In the genomic region with DNA sequence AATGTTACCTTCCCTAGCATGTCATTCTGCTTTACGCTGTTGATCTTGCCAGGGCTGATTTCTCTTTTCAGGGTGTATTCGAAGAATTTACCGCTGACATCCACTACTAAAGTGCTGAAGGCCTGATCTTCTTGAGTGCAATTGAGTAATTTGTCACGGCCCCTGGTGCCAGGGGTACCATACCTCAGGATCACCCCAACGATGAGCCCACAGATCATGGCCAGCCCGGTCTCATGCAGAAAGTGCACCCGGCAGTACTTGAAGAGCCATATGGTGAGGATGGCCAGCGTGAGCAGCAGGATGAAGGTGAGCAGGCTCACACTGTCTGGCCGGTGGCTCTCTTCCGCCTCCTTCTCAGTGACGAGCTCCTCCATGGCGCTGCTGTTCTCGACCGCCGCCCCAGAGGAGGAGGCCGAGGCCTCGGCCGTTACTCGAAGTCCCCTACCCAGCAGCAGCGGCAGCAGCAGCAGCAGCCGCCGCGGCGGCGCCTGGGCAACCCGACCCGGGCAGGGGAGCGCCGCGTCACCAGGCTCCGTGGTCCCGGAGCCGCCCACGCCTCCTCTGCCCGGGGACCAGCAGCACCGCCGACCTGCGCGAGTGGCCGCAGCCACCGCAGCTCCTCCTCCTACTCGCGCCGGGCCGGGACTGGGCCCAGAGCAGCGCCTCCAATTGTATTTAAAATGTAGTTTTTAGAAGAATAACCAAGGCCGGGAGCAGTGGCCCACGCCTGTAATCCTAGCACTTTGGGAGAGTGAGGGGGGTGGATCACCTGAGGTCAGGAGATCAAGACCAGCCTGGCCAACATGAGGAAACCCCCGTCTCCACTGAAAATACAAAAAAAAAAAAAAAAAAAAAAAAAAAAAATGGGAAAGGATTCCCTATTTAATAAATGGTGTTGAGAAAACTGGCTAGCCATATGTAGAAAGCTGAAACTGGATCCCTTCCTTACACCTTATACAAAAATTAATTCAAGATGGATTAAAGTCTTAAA, we compare ENCODE assay signal across 8 cellular contexts. TPM values are rescaled to one million over a fixed set of nuclear protein-coding genes. Genes with fewer than 3 reads are reported as not detected.
A peak's percentile ranks its signal among the peaks of the same experiment; 100 is the strongest.
DNase-seq lines count a peak whose midpoint lies in the region; ATAC-seq, FAIRE-seq and TF ChIP-seq lines count a peak whose summit lies in the region.

No MANE protein-coding gene starts in this region.

- no peak overlapping the region for H3K27ac Mint-ChIP-seq in activated CD4-positive, alpha-beta memory T cell treated with anti-CD3 and anti-CD28 coated beads, Interleukin-2, amount 10 ng/mL, durations not matched to agents 7 days and 5 days
- H3K27ac Mint-ChIP-seq in naive B cell, result peak overlapping the region in 2 of 6 donors; percentile 6 to 22

- H3K4me1 Mint-ChIP-seq in activated CD4-positive, alpha-beta memory T cell treated with anti-CD3 and anti-CD28 coated beads, Interleukin-2, amount 10 ng/mL, durations not matched to agents 7 days and 5 days, result peaks cover 10% of the 10 kb centered on the region
- peaks cover 5 to 7% (median 6%) of the 10 kb centered on the region in 3 donors for H3K4me1 Mint-ChIP-seq in naive B cell

- no peak overlapping the region for H3K4me3 Mint-ChIP-seq in activated CD4-positive, alpha-beta memory T cell treated with anti-CD3 and anti-CD28 coated beads, Interleukin-2, amount 10 ng/mL, durations not matched to agents 7 days and 5 days
- H3K4me3 Mint-ChIP-seq in naive B cell, result peak overlapping the region; percentile 44 to 87 (median 66)

- no peak overlapping the region for H3K27ac ChIP-seq in esophagus squamous epithelium
- peak overlapping the region; percentile 78 for H3K27ac ChIP-seq in urinary bladder (ENCODE audit: low read depth)

- H3K9me3 ChIP-seq in esophagus squamous epithelium (no peaks in the 10 kb centered on the region), HAP-1 (no peaks in the 10 kb centered on the region)

- DNase-seq in DMS79 (lab: John Stamatoyannopoulos, UW) (peak; percentile 58), esophagus squamous epithelium (lab: John Stamatoyannopoulos, UW) (no peak), naive B cell (peak; percentile 3), HAP-1 (ENCODE audit: low spot score in 2 of 2) (no peak), GM19239 (ENCODE audit: insufficient read length, low spot score) (no peak)
- DNase-seq in activated CD4-positive, alpha-beta memory T cell treated with anti-CD3 and anti-CD28 coated beads, Interleukin-2, amount 10 ng/mL, durations not matched to agents 7 days and 5 days, result peak; percentile 20

- no peaks in the 10 kb centered on the region for H3K9me3 Mint-ChIP-seq in activated CD4-positive, alpha-beta memory T cell treated with anti-CD3 and anti-CD28 coated beads, Interleukin-2, amount 10 ng/mL, durations not matched to agents 7 days and 5 days
- H3K9me3 Mint-ChIP-seq in naive B cell, result peaks cover 0 to 6% (median 0%) of the 10 kb centered on the region in 7 donors

- peaks cover 24% of the 10 kb centered on the region for H3K27me3 Mint-ChIP-seq in activated CD4-positive, alpha-beta memory T cell treated with anti-CD3 and anti-CD28 coated beads, Interleukin-2, amount 10 ng/mL, durations not matched to agents 7 days and 5 days
- peaks cover 33 to 38% (median 37%) of the 10 kb centered on the region in 3 donors for H3K27me3 Mint-ChIP-seq in naive B cell

- POLR2A ChIA-PET in activated CD4-positive, alpha-beta memory T cell treated with anti-CD3 and anti-CD28 coated beads, Interleukin-2, amount 10 ng/mL, durations not matched to agents 7 days and 5 days (lab: Charles Lee), result no interaction called here

- CTCF ChIA-PET in activated CD4-positive, alpha-beta memory T cell treated with anti-CD3 and anti-CD28 coated beads, Interleukin-2, amount 10 ng/mL, durations not matched to agents 7 days and 5 days (lab: Charles Lee), result interaction anchor here (0.7 kb wide), 1 partner anchor 12 kb away, joined by 3 read pairs; no protein-coding TSS in a partner anchor

- in situ Hi-C loops in HAP-1 (cut with MboI; ENCODE audit: low sequenced_read_pairs), result no loop called here

- WGBS in esophagus squamous epithelium, 2 donors, result 48 to 64% methylated on average over 8 to 12 of the region's 49 CpGs
- WGBS in urinary bladder, result 10% methylated on average over 49 of the region's 49 CpGs

- peak; percentile 73 for ATAC-seq in HG02981 (IDR thresholded peaks at IDR 0.05; ENCODE audit: unreplicated experiment)
- ATAC-seq in naive B cell (ENCODE audit: low read depth in 2 of 2), result peak; percentile 59 to 61

- H3K4me1 ChIP-seq in esophagus squamous epithelium, result peaks cover 0 to 10% (median 7%) of the 10 kb centered on the region in 3 donors
- H3K4me1 ChIP-seq in urinary bladder (ENCODE audit: insufficient read depth), result no peaks in the 10 kb centered on the region
- H3K4me1 ChIP-seq in HAP-1, result no peaks in the 10 kb centered on the region

- intact Hi-C loops in esophagus squamous epithelium (cut with DNase I), result no loop called here

- no peak for TF ChIP-seq POLR2A in esophagus squamous epithelium (IDR thresholded peaks at IDR 0.05)

- peaks cover 0 to 14% (median 0%) of the 10 kb centered on the region in 4 donors for H3K27me3 ChIP-seq in esophagus squamous epithelium
- no peaks in the 10 kb centered on the region for H3K27me3 ChIP-seq in HAP-1 (ENCODE audit: low read depth)

- H3K36me3 Mint-ChIP-seq in activated CD4-positive, alpha-beta memory T cell treated with anti-CD3 and anti-CD28 coated beads, Interleukin-2, amount 10 ng/mL, durations not matched to agents 7 days and 5 days (ENCODE audit: low read depth), result no peaks in the 10 kb centered on the region
- H3K36me3 Mint-ChIP-seq in naive B cell, result peaks cover 0 to 19% of the 10 kb centered on the region in 2 donors

- TF ChIP-seq CTCF in esophagus squamous epithelium (IDR thresholded peaks at IDR 0.05), result no peak

- H3K36me3 ChIP-seq in esophagus squamous epithelium (no peaks in the 10 kb centered on the region), urinary bladder (ENCODE audit: insufficient read depth) (no peaks in the 10 kb centered on the region), HAP-1 (replicated peaks) (no peaks in the 10 kb centered on the region)

- H3K4me3 ChIP-seq in esophagus squamous epithelium, result peak overlapping the region; percentile 3 to 60 (median 40)
- H3K4me3 ChIP-seq in urinary bladder (ENCODE audit: low read depth, low read length), result peak overlapping the region; percentile 54
- no peak overlapping the region for H3K4me3 ChIP-seq in HAP-1

- no peak for FAIRE-seq in GM19239 (lab: Jason Lieb, UNC)

RNA-seq across cellular contexts. Expression of a gene that starts 58.5 kb away (rescaled TPM):
- total RNA-seq in activated CD4-positive, alpha-beta memory T cell treated with anti-CD3 and anti-CD28 coated beads, Interleukin-2, amount 10 ng/mL, durations not matched to agents 7 days and 5 days, result 100 to 1,000 TPM; 315 to 320 TPM
- total RNA-seq in esophagus squamous epithelium (10 to 100 TPM; 70.4 to 96.6 (median 77.1) TPM), urinary bladder (220 TPM)
- polyA plus RNA-seq in naive B cell (ENCODE audit: low read depth in 6 of 6) (10 to 100 TPM; 30.7 to 83.0 (median 77.8) TPM), urinary bladder (25.5 TPM)

Comparison
In these comparisons a context has a peak if more than half of its experiments do, and no peak if none do; other contexts are left out.
1. DNase-seq: peak in DMS79 (single experiment), activated CD4-positive, alpha-beta memory T cell treated with anti-CD3 and anti-CD28 coated beads, Interleukin-2, amount 10 ng/mL, durations not matched to agents 7 days and 5 days (single experiment) and naive B cell (single experiment); none in esophagus squamous epithelium (single experiment), HAP-1 (0 of 2) and GM19239 (single experiment).